Comparison of ENCODE assay signal across 1 cellular context in genomic region chr15:64093627-64094417, GRCh38.
TF ChIP-seq lines count a peak whose summit lies in the region.

CIAO2A (minus strand) TSS chr15:64093838; CDS start chr15:64093768, 70 bp downstream.

TF ChIP-seq in HepG2, 621 proteins besides CTCF, POLR2A, EP300 and RAD21 (continued from another document and continues in another):
- TF ChIP-seq, protein P1, sequence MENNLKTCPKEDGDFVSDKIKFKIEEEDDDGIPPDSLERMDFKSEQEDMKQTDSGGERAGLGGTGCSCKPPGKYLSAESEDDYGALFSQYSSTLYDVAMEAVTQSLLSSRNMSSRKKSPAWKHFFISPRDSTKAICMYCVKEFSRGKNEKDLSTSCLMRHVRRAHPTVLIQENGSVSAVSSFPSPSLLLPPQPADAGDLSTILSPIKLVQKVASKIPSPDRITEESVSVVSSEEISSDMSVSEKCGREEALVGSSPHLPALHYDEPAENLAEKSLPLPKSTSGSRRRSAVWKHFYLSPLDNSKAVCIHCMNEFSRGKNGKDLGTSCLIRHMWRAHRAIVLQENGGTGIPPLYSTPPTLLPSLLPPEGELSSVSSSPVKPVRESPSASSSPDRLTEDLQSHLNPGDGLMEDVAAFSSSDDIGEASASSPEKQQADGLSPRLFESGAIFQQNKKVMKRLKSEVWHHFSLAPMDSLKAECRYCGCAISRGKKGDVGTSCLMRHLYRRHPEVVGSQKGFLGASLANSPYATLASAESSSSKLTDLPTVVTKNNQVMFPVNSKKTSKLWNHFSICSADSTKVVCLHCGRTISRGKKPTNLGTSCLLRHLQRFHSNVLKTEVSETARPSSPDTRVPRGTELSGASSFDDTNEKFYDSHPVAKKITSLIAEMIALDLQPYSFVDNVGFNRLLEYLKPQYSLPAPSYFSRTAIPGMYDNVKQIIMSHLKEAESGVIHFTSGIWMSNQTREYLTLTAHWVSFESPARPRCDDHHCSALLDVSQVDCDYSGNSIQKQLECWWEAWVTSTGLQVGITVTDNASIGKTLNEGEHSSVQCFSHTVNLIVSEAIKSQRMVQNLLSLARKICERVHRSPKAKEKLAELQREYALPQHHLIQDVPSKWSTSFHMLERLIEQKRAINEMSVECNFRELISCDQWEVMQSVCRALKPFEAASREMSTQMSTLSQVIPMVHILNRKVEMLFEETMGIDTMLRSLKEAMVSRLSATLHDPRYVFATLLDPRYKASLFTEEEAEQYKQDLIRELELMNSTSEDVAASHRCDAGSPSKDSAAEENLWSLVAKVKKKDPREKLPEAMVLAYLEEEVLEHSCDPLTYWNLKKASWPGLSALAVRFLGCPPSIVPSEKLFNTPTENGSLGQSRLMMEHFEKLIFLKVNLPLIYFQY (CRISPR knock-in tag; IDR thresholded peaks at IDR 0.05; ENCODE audit: borderline replicate concordance): peak; percentile 54; the same call in 1 of the 2 replicates
- peak; percentile 90 for TF ChIP-seq ELF1 (CRISPR knock-in tag; IDR thresholded peaks at IDR 0.05)
- TF ChIP-seq TP53 (CRISPR knock-in tag; conservative IDR thresholded peaks at IDR 0.05): no peak
- no peak for TF ChIP-seq CBX2 (IDR thresholded peaks at IDR 0.05; ENCODE audit: low read depth, low read length)
- no peak for TF ChIP-seq CBX2 (CRISPR knock-in tag; IDR thresholded peaks at IDR 0.05; ENCODE audit: low read depth)
- no peak for TF ChIP-seq WIZ (CRISPR knock-in tag; IDR thresholded peaks at IDR 0.05)
- TF ChIP-seq, protein P2, sequence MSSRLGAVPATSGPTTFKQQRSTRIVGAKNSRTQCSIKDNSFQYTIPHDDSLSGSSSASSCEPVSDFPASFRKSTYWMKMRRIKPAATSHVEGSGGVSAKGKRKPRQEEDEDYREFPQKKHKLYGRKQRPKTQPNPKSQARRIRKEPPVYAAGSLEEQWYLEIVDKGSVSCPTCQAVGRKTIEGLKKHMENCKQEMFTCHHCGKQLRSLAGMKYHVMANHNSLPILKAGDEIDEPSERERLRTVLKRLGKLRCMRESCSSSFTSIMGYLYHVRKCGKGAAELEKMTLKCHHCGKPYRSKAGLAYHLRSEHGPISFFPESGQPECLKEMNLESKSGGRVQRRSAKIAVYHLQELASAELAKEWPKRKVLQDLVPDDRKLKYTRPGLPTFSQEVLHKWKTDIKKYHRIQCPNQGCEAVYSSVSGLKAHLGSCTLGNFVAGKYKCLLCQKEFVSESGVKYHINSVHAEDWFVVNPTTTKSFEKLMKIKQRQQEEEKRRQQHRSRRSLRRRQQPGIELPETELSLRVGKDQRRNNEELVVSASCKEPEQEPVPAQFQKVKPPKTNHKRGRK (CRISPR knock-in tag; IDR thresholded peaks at IDR 0.05): no peak
- no peak for TF ChIP-seq TRAFD1 (CRISPR knock-in tag; IDR thresholded peaks at IDR 0.05; ENCODE audit: borderline replicate concordance)
- no peak for TF ChIP-seq ZNF569 (CRISPR knock-in tag; IDR thresholded peaks at IDR 0.05; ENCODE audit: borderline replicate concordance)
- TF ChIP-seq POGZ (CRISPR knock-in tag; IDR thresholded peaks at IDR 0.05): peak; percentile 63; the same call in 1 of the 2 replicates
- TF ChIP-seq, protein P3, sequence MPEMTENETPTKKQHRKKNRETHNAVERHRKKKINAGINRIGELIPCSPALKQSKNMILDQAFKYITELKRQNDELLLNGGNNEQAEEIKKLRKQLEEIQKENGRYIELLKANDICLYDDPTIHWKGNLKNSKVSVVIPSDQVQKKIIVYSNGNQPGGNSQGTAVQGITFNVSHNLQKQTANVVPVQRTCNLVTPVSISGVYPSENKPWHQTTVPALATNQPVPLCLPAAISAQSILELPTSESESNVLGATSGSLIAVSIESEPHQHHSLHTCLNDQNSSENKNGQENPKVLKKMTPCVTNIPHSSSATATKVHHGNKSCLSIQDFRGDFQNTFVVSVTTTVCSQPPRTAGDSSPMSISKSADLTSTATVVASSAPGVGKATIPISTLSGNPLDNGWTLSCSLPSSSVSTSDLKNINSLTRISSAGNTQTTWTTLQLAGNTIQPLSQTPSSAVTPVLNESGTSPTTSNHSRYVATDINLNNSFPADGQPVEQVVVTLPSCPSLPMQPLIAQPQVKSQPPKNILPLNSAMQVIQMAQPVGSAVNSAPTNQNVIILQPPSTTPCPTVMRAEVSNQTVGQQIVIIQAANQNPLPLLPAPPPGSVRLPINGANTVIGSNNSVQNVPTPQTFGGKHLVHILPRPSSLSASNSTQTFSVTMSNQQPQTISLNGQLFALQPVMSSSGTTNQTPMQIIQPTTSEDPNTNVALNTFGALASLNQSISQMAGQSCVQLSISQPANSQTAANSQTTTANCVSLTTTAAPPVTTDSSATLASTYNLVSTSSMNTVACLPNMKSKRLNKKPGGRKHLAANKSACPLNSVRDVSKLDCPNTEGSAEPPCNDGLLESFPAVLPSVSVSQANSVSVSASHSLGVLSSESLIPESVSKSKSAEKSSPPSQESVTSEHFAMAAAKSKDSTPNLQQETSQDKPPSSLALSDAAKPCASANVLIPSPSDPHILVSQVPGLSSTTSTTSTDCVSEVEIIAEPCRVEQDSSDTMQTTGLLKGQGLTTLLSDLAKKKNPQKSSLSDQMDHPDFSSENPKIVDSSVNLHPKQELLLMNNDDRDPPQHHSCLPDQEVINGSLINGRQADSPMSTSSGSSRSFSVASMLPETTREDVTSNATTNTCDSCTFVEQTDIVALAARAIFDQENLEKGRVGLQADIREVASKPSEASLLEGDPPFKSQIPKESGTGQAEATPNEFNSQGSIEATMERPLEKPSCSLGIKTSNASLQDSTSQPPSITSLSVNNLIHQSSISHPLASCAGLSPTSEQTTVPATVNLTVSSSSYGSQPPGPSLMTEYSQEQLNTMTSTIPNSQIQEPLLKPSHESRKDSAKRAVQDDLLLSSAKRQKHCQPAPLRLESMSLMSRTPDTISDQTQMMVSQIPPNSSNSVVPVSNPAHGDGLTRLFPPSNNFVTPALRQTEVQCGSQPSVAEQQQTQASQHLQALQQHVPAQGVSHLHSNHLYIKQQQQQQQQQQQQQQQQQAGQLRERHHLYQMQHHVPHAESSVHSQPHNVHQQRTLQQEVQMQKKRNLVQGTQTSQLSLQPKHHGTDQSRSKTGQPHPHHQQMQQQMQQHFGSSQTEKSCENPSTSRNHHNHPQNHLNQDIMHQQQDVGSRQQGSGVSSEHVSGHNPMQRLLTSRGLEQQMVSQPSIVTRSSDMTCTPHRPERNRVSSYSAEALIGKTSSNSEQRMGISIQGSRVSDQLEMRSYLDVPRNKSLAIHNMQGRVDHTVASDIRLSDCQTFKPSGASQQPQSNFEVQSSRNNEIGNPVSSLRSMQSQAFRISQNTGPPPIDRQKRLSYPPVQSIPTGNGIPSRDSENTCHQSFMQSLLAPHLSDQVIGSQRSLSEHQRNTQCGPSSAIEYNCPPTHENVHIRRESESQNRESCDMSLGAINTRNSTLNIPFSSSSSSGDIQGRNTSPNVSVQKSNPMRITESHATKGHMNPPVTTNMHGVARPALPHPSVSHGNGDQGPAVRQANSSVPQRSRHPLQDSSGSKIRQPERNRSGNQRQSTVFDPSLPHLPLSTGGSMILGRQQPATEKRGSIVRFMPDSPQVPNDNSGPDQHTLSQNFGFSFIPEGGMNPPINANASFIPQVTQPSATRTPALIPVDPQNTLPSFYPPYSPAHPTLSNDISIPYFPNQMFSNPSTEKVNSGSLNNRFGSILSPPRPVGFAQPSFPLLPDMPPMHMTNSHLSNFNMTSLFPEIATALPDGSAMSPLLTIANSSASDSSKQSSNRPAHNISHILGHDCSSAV (CRISPR knock-in tag; IDR thresholded peaks at IDR 0.05; ENCODE audit: borderline replicate concordance): no peak
- no peak for TF ChIP-seq SETDB1 (CRISPR knock-in tag; IDR thresholded peaks at IDR 0.05; ENCODE audit: borderline replicate concordance)
- TF ChIP-seq ETS1 (CRISPR knock-in tag; IDR thresholded peaks at IDR 0.05): no peak
- no peak for TF ChIP-seq ZBTB7A (CRISPR knock-in tag; IDR thresholded peaks at IDR 0.05)
- TF ChIP-seq THAP11 (CRISPR knock-in tag; IDR thresholded peaks at IDR 0.05): peak; percentile 98
- no peak; the same call in 1 of the 2 replicates for TF ChIP-seq MTF1 (CRISPR knock-in tag; IDR thresholded peaks at IDR 0.05)
- TF ChIP-seq ARNT (IDR thresholded peaks at IDR 0.05): no peak
- TF ChIP-seq LRRFIP1 (CRISPR knock-in tag; conservative IDR thresholded peaks at IDR 0.05): no peak
- TF ChIP-seq, protein P4, sequence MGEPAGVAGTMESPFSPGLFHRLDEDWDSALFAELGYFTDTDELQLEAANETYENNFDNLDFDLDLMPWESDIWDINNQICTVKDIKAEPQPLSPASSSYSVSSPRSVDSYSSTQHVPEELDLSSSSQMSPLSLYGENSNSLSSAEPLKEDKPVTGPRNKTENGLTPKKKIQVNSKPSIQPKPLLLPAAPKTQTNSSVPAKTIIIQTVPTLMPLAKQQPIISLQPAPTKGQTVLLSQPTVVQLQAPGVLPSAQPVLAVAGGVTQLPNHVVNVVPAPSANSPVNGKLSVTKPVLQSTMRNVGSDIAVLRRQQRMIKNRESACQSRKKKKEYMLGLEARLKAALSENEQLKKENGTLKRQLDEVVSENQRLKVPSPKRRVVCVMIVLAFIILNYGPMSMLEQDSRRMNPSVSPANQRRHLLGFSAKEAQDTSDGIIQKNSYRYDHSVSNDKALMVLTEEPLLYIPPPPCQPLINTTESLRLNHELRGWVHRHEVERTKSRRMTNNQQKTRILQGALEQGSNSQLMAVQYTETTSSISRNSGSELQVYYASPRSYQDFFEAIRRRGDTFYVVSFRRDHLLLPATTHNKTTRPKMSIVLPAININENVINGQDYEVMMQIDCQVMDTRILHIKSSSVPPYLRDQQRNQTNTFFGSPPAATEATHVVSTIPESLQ (CRISPR knock-in tag; conservative IDR thresholded peaks at IDR 0.05): no peak
- TF ChIP-seq DBP (CRISPR knock-in tag; IDR thresholded peaks at IDR 0.05; ENCODE audit: not compliant biosample characterization): peak; percentile 65
- no peak for TF ChIP-seq HNRNPL (IDR thresholded peaks at IDR 0.05; ENCODE audit: low read depth, low read length)
- TF ChIP-seq NKX3-1 (CRISPR knock-in tag; IDR thresholded peaks at IDR 0.05): no peak
- no peak for TF ChIP-seq ZNF614 (CRISPR knock-in tag; IDR thresholded peaks at IDR 0.05; ENCODE audit: borderline replicate concordance)
- TF ChIP-seq ZNF337 (CRISPR knock-in tag; IDR thresholded peaks at IDR 0.05; ENCODE audit: borderline replicate concordance, low read depth): no peak
- TF ChIP-seq ZNF83 (CRISPR knock-in tag; IDR thresholded peaks at IDR 0.05; ENCODE audit: borderline replicate concordance): no peak
- TF ChIP-seq ZNF816 (CRISPR knock-in tag; IDR thresholded peaks at IDR 0.05; ENCODE audit: borderline replicate concordance): no peak
- TF ChIP-seq ZNF367 (CRISPR knock-in tag; IDR thresholded peaks at IDR 0.05; ENCODE audit: borderline replicate concordance): no peak
- TF ChIP-seq CCAR2 (optimal IDR thresholded peaks at IDR 0.05; ENCODE audit: low read depth, low read length): peak; percentile 48
- no peak for TF ChIP-seq SMARCE1 (IDR thresholded peaks at IDR 0.05; ENCODE audit: borderline replicate concordance)
- TF ChIP-seq ZNF292 (CRISPR knock-in tag; IDR thresholded peaks at IDR 0.05; ENCODE audit: borderline replicate concordance, low read depth): no peak
- TF ChIP-seq ZSCAN9 (CRISPR knock-in tag; IDR thresholded peaks at IDR 0.05; ENCODE audit: borderline replicate concordance): no peak; the same call in none of the 2 replicates
